In genomic region chr1:175471039-175471800, GRCh38 we compare ENCODE assay signal across 12 cellular contexts.
DNase-seq lines count a peak whose midpoint lies in the region; ATAC-seq and TF ChIP-seq lines count a peak whose summit lies in the region.
"Had no signal": no experiment of that assay in that cellular context is flagged by ENCODE, and none has a peak within 500 bp of the region (broad histone marks: within the 10 kb centered on the region; RNA-seq: fewer than 3 reads in every experiment).

No MANE protein-coding gene starts in this region.

- H3K27ac ChIP-seq in RWPE1: peak overlapping the region; percentile 49; the same call in 1 of the 2 replicates

- DNase-seq in ELR (ENCODE audit: low read depth) (peak; percentile 32), RWPE1 (ENCODE audit: low spot score) (peak; percentile 82), kidney tubule cell (ENCODE audit: low spot score) (peak; percentile 6), amniotic stem cell (lab: John Stamatoyannopoulos, UW) (no peak)
- no peak for DNase-seq in NK-92 treated with Interleukin-12 subunit alpha and Interleukin-12 subunit beta, amount 100 ng/mL, for 24 hours (lab: John Stamatoyannopoulos, UW)
- no peak for DNase-seq in central memory CD4-positive, alpha-beta T cell
- DNase-seq: activated gamma-delta T cell; DMS79; Kasumi-1; naive thymus-derived CD4-positive, alpha-beta T cell had no signal

- ATAC-seq in HG03025 (IDR thresholded peaks at IDR 0.05; ENCODE audit: low FRiP score, unreplicated experiment) (peak; percentile 51), GM19452 (IDR thresholded peaks at IDR 0.05; ENCODE audit: unreplicated experiment) (no peak)
- ATAC-seq: naive thymus-derived CD4-positive, alpha-beta T cell had no signal

- CTCF ChIA-PET in RWPE1 (lab: Yijun Ruan, JAX): interaction anchor here (0.5 to 1.2 kb wide), 2 partner anchors 10 to 319 kb away, joined by 3 read pairs; no protein-coding TSS in a partner anchor

- no peak for TF ChIP-seq CTCF in RWPE1 (conservative IDR thresholded peaks at IDR 0.05; ENCODE audit: low read depth)

- POLR2A ChIA-PET in RWPE1 (lab: Yijun Ruan, JAX; ENCODE audit: low non-redundant PET): no interaction called here

Comparison
In these comparisons a context has a peak if more than half of its experiments do, and no peak if none do; other contexts are left out.
1. DNase-seq: peak in ELR (single experiment), RWPE1 (single experiment) and kidney tubule cell (single experiment); none in NK-92 treated with Interleukin-12 subunit alpha and Interleukin-12 subunit beta, amount 100 ng/mL, for 24 hours (single experiment), amniotic stem cell (single experiment) and central memory CD4-positive, alpha-beta T cell (single experiment).